In genomic region chr18:51623653-51624052, GRCh38 we compare ENCODE assay signal across 26 cellular contexts.
"Had no signal": no experiment of that assay in that cellular context is flagged by ENCODE, and none has a peak within 500 bp of the region (broad histone marks: within the 10 kb centered on the region; RNA-seq: fewer than 3 reads in every experiment).

No MANE protein-coding gene starts in this region.

- H3K4me3 ChIP-seq: adrenal gland, esophagus muscularis mucosa, left ventricle myocardium inferior, lung, pancreas, prostate gland, skin epidermis, thoracic aorta had no signal

- ATAC-seq: activated CD4-positive, alpha-beta T cell treated with anti-CD3 and anti-CD28 coated beads for 36 hours; activated CD8-positive, alpha-beta memory T cell treated with anti-CD3 and anti-CD28 coated beads, Interleukin-2, amount 10 ng/mL, durations not matched to agents 7 days and 5 days; activated CD8-positive, alpha-beta T cell treated with anti-CD3 and anti-CD28 coated beads, Interleukin-2, amount 10 ng/mL, durations not matched to agents 7 days and 5 days; pancreas; sciatic nerve; stimulated activated effector memory CD8-positive, alpha-beta T cell treated with anti-CD3 and anti-CD28 coated beads, Interleukin-12 subunit alpha, Interleukin-12 subunit beta, amount 100 ng/mL, for 72 hours had no signal

- H3K4me1 ChIP-seq: adrenal gland, pancreas, prostate gland had no signal

- H3K27ac ChIP-seq: adrenal gland, brain microvascular endothelial cell, esophagus muscularis mucosa, left ventricle myocardium inferior, pancreas, prostate gland, skin epidermis, thoracic aorta had no signal

- H3K36me3 ChIP-seq: adrenal gland, brain microvascular endothelial cell, esophagus muscularis mucosa, left ventricle myocardium inferior, pancreas, prostate gland, thoracic aorta had no signal

- H3K9me3 ChIP-seq: adrenal gland, esophagus muscularis mucosa, left ventricle myocardium inferior, pancreas, prostate gland, thoracic aorta had no signal

- DNase-seq: activated CD4-positive, alpha-beta T cell treated with anti-CD3 and anti-CD28 coated beads for 36 hours; activated CD4-positive, CD25-positive, alpha-beta regulatory T cell; activated CD8-positive, alpha-beta memory T cell treated with anti-CD3 and anti-CD28 coated beads, Interleukin-2, amount 10 ng/mL, durations not matched to agents 7 days and 5 days; activated CD8-positive, alpha-beta T cell treated with anti-CD3 and anti-CD28 coated beads, Interleukin-2, amount 10 ng/mL, durations not matched to agents 7 days and 5 days; activated naive CD4-positive, alpha-beta T cell; activated naive CD8-positive, alpha-beta T cell treated with anti-CD3 and anti-CD28 coated beads for 36 hours; activated T-cell treated with anti-CD3 and anti-CD28 coated beads, Interleukin-2, amount 50 U/mL, for 48 hours; adrenal gland; brain microvascular endothelial cell; central memory CD4-positive, alpha-beta T cell; endodermal cell; foreskin melanocyte; islet precursor cell; left ventricle myocardium inferior; pancreas; retina; stimulated activated CD4-positive, alpha-beta T cell treated with anti-CD3 and anti-CD28 coated beads, Interleukin-12 subunit alpha, Interleukin-12 subunit beta, amount 100 ng/mL, for 4 hours; stimulated activated CD4-positive, alpha-beta T cell treated with anti-CD3 and anti-CD28 coated beads, Interleukin-4, amount 100 ng/mL, for 1 hour; T-helper 1 cell had no signal

- H3K27me3 ChIP-seq: adrenal gland, brain microvascular endothelial cell, pancreas had no signal
